Comparison of ENCODE assay signal across 8 cellular contexts in genomic region chr3:189041482-189042090, GRCh38.
A peak's percentile ranks its signal among the peaks of the same experiment; 100 is the strongest.
DNase-seq lines count a peak whose midpoint lies in the region; ATAC-seq, FAIRE-seq and TF ChIP-seq lines count a peak whose summit lies in the region.

No MANE protein-coding gene starts in this region.

- no peaks in the 10 kb centered on the region for H3K9me3 Mint-ChIP-seq in naive thymus-derived CD8-positive, alpha-beta T cell

- no peak for TF ChIP-seq EP300 in tibial nerve (IDR thresholded peaks at IDR 0.05)

- peak; percentile 76 for FAIRE-seq in GM18507 (lab: Jason Lieb, UNC)

- H3K27ac ChIP-seq in dorsolateral prefrontal cortex (no peak overlapping the region), tibial nerve (no peak overlapping the region)

- no peaks in the 10 kb centered on the region for H3K9me3 ChIP-seq in tibial nerve

- H3K36me3 ChIP-seq in tibial nerve, result no peaks in the 10 kb centered on the region

- no peaks in the 10 kb centered on the region for H3K36me3 Mint-ChIP-seq in naive thymus-derived CD8-positive, alpha-beta T cell

- intact Hi-C loops in dorsolateral prefrontal cortex (cut with DNase I), result no loop called here

- no peak for TF ChIP-seq POLR2A in tibial nerve (IDR thresholded peaks at IDR 0.05)

- H3K4me1 Mint-ChIP-seq in naive thymus-derived CD8-positive, alpha-beta T cell, result peaks cover 3 to 11% (median 5%) of the 10 kb centered on the region in 4 donors

- no peak overlapping the region for H3K4me3 Mint-ChIP-seq in naive thymus-derived CD8-positive, alpha-beta T cell

- POLR2A ChIA-PET in AG04449 (lab: Yijun Ruan, JAX), result no interaction called here
- POLR2A ChIA-PET in naive thymus-derived CD8-positive, alpha-beta T cell (lab: Charles Lee), result interaction anchor here (1.1 to 1.6 kb wide), 3 partner anchors 104 to 1303 kb away, joined by 3 to 9 read pairs (median 6); no protein-coding TSS in a partner anchor

- ATAC-seq in HG02885 (IDR thresholded peaks at IDR 0.05; ENCODE audit: poor library complexity, unreplicated experiment), result peak; percentile 99
- peak; percentile 99 to 100 for ATAC-seq in naive thymus-derived CD8-positive, alpha-beta T cell

- no peaks in the 10 kb centered on the region for H3K27me3 Mint-ChIP-seq in naive thymus-derived CD8-positive, alpha-beta T cell

- WGBS in tibial nerve, 2 donors, result 63 to 65% methylated on average over 2 of the region's 2 CpGs

- CTCF ChIA-PET in AG04449 (lab: Yijun Ruan, JAX), result interaction anchor here (1.0 to 1.6 kb wide), 4 partner anchors 15 to 1302 kb away, joined by 3 to 5 read pairs (median 4); no protein-coding TSS in a partner anchor

- H3K4me3 ChIP-seq in AG04449 (ENCODE audit: low read depth, low read length), result no peak overlapping the region
- H3K4me3 ChIP-seq in dorsolateral prefrontal cortex, result no peak overlapping the region
- no peak overlapping the region for H3K4me3 ChIP-seq in tibial nerve

- H3K27me3 ChIP-seq in dorsolateral prefrontal cortex, result no peaks in the 10 kb centered on the region
- H3K27me3 ChIP-seq in tibial nerve, result no peaks in the 10 kb centered on the region

- peak overlapping the region in 6 of 10 donors; percentile 8 to 75 (median 33) for H3K27ac Mint-ChIP-seq in naive thymus-derived CD8-positive, alpha-beta T cell

- DNase-seq in AG04449 (ENCODE audit: low read depth, low spot score), result no peak
- DNase-seq in GM18507 (ENCODE audit: extremely low spot score, insufficient read length, low read depth), result peak; percentile 20
- peak; percentile 71 for DNase-seq in NCI-H2107 (lab: John Stamatoyannopoulos, UW)
- DNase-seq in activated CD4-positive, alpha-beta T cell treated with anti-CD3 and anti-CD28 coated beads for 1 hour, result peak; percentile 53
- no peak for DNase-seq in dorsolateral prefrontal cortex
- peak; percentile 41 to 82 (median 66) for DNase-seq in naive thymus-derived CD8-positive, alpha-beta T cell
- no peak for DNase-seq in tibial nerve (ENCODE audit: low spot score in 2 of 2)

- peak; percentile 26 for TF ChIP-seq CTCF in AG04449 (IDR thresholded peaks at IDR 0.05; ENCODE audit: insufficient read depth, low read length, missing control alignments)
- peak in 31 of 56 donors; percentile 7 to 47 (median 22) for TF ChIP-seq CTCF in dorsolateral prefrontal cortex (IDR thresholded peaks at IDR 0.05 in 54 of 56, conservative IDR thresholded peaks at IDR 0.05 in 2 of 56; ENCODE audit: low read depth in 1 of 56, partially characterized antibody in 56 of 56)
- TF ChIP-seq CTCF in tibial nerve (IDR thresholded peaks at IDR 0.05), result peak in 3 of 5 experiments; percentile 8 to 32 (median 10)

- H3K4me1 ChIP-seq in tibial nerve, result no peaks in the 10 kb centered on the region

Comparison
In these comparisons a context has a peak if more than half of its experiments do, and no peak if none do; other contexts are left out.
1. DNase-seq: peak in GM18507 (single experiment), NCI-H2107 (single experiment), activated CD4-positive, alpha-beta T cell treated with anti-CD3 and anti-CD28 coated beads for 1 hour (single experiment) and naive thymus-derived CD8-positive, alpha-beta T cell (10 of 10); none in AG04449 (single experiment), dorsolateral prefrontal cortex (0 of 10) and tibial nerve (0 of 2).
2. Peak in every context shown above with its lines, with median percentiles within 50 percentile points of each other: CTCF ChIP-seq.